In genomic region chr2:141113301-141113700, GRCh38 we compare ENCODE assay signal across 24 cellular contexts.
"Had no signal": no experiment of that assay in that cellular context is flagged by ENCODE, and none has a peak within 500 bp of the region (broad histone marks: within the 10 kb centered on the region; RNA-seq: fewer than 3 reads in every experiment).

No MANE protein-coding gene starts in this region.

- H3K36me3 ChIP-seq: neutrophil, pancreas, prostate gland, right lobe of liver, sigmoid colon, spleen, suprapubic skin, tibial artery, transverse colon, vagina had no signal

- H3K4me1 ChIP-seq: pancreas, prostate gland, right lobe of liver, sigmoid colon, spleen, suprapubic skin, testis, tibial artery, transverse colon, vagina had no signal

- H3K4me3 ChIP-seq: pancreas, prostate gland, right lobe of liver, sigmoid colon, spleen, suprapubic skin, testis, tibial artery, transverse colon, vagina had no signal

- H3K9me3 ChIP-seq: neutrophil, pancreas, prostate gland, right lobe of liver, sigmoid colon, suprapubic skin, testis, transverse colon, vagina had no signal

- DNase-seq: naive thymus-derived CD8-positive, alpha-beta T cell; nephron progenitor cell; nucleus accumbens; pancreas; right lobe of liver; sigmoid colon; small intestine; spleen; stimulated activated CD4-positive, alpha-beta T cell treated with anti-CD3 and anti-CD28 coated beads, Interleukin-12 subunit alpha, Interleukin-12 subunit beta, amount 100 ng/mL, for 4 hours; stimulated activated CD4-positive, alpha-beta T cell treated with anti-CD3 and anti-CD28 coated beads, Interleukin-1b, Interleukin-23, amount 100 ng/mL, for 48 hours; stimulated activated CD4-positive, alpha-beta T cell treated with anti-CD3 and anti-CD28 coated beads, Interleukin-4, amount 100 ng/mL, for 1 hour; stimulated activated CD4-positive, alpha-beta T cell treated with anti-CD3 and anti-CD28 coated beads, Interleukin-4, amount 100 ng/mL, for 4 hours; stimulated activated CD8-positive, alpha-beta memory T cell treated with anti-CD3 and anti-CD28 coated beads, Interleukin-4, amount 100 ng/mL, for 48 hours; stimulated activated naive CD4-positive, alpha-beta T cell; stimulated activated naive CD8-positive, alpha-beta T cell treated with anti-CD3 and anti-CD28 coated beads, Interleukin-15, amount 100 ng/mL, for 72 hours; stimulated activated naive CD8-positive, alpha-beta T cell treated with anti-CD3 and anti-CD28 coated beads, Interleukin-15, Interleukin-2, amounts not matched to agents 100 U/mL and 50 U/mL, for 24 hours; substantia nigra; testis; tibial artery; transverse colon had no signal

- H3K27ac ChIP-seq: neutrophil, pancreas, prostate gland, right lobe of liver, sigmoid colon, spleen, suprapubic skin, testis, tibial artery, transverse colon, vagina had no signal

- H3K27me3 ChIP-seq: neutrophil, right lobe of liver, sigmoid colon, spleen, suprapubic skin, testis, tibial artery, transverse colon, vagina had no signal
